In genomic region chr3:179606534-179607085, GRCh38 we compare ENCODE assay signal across 10 cellular contexts. TPM values are rescaled to one million over a fixed set of nuclear protein-coding genes. Genes with fewer than 3 reads are reported as not detected.
DNase-seq lines count a peak whose midpoint lies in the region; ATAC-seq and TF ChIP-seq lines count a peak whose summit lies in the region.
"Had no signal": no experiment of that assay in that cellular context is flagged by ENCODE, and none has a peak within 500 bp of the region (broad histone marks: within the 10 kb centered on the region; RNA-seq: fewer than 3 reads in every experiment).

No MANE protein-coding gene starts in this region.

- H3K9me2 ChIP-seq in MM.1S (replicated peaks; ENCODE audit: insufficient read depth, low read length) (no peaks in the 10 kb centered on the region), PC-3 (replicated peaks; ENCODE audit: low read length) (no peaks in the 10 kb centered on the region)

- TF ChIP-seq CTCF in MM.1S (IDR thresholded peaks at IDR 0.05; ENCODE audit: low read length) (no peak), retinal pigment epithelial cell (conservative IDR thresholded peaks at IDR 0.05; ENCODE audit: low read depth, low read length) (no peak), PC-3 (conservative IDR thresholded peaks at IDR 0.05; ENCODE audit: low read depth, low read length) (no peak), left lung (IDR thresholded peaks at IDR 0.05) (no peak)

- H2AFZ ChIP-seq in MM.1S (ENCODE audit: low read length) (no peak overlapping the region), PC-3 (ENCODE audit: low read length) (no peak overlapping the region)
- H2AFZ ChIP-seq: hepatocyte had no signal

- H3K4me1 ChIP-seq in MM.1S (ENCODE audit: low read length) (peaks cover 29% of the 10 kb centered on the region), PC-3 (ENCODE audit: insufficient read depth, low read length) (peaks cover 13% of the 10 kb centered on the region), left lung (peaks cover 12 to 47% of the 10 kb centered on the region in 2 donors)

- peaks cover 12 to 19% of the 10 kb centered on the region in 2 donors for H3K36me3 Mint-ChIP-seq in activated T-cell treated with anti-CD3 and anti-CD28 coated beads, Interleukin-2, amount 50 U/mL, for 72 hours (ENCODE audit: insufficient read depth in 2 of 2)
- peaks cover 2% of the 10 kb centered on the region for H3K36me3 Mint-ChIP-seq in activated naive CD8-positive, alpha-beta T cell

- no peak for DNase-seq in activated T-cell treated with anti-CD3 and anti-CD28 coated beads, Interleukin-2, amount 50 U/mL, for 72 hours
- DNase-seq in activated T-cell treated with anti-CD3 and anti-CD28 coated beads, Interleukin-2, amount 50 U/mL, for 1 hour, result no peak
- DNase-seq in MM.1S, result no peak
- peak; percentile 47 for DNase-seq in retinal pigment epithelial cell (ENCODE audit: low read depth)
- DNase-seq in HPDE6-E6E7 (ENCODE audit: extremely low spot score), result no peak
- DNase-seq in PC-3, result no peak
- DNase-seq in left lung, result no peak
- DNase-seq: NCI-H524 treated with DMSO at 0.1 percent for 48 hours had no signal

- no peaks in the 10 kb centered on the region for H3K9me3 ChIP-seq in MM.1S (replicated peaks; ENCODE audit: insufficient read depth, low read length)
- no peaks in the 10 kb centered on the region for H3K9me3 ChIP-seq in PC-3 (ENCODE audit: low read length)
- H3K9me3 ChIP-seq in left lung, result no peaks in the 10 kb centered on the region

- no peaks in the 10 kb centered on the region for H3K27me3 Mint-ChIP-seq in activated T-cell treated with anti-CD3 and anti-CD28 coated beads, Interleukin-2, amount 50 U/mL, for 72 hours (ENCODE audit: low read depth)
- no peaks in the 10 kb centered on the region for H3K27me3 Mint-ChIP-seq in activated naive CD8-positive, alpha-beta T cell

- BruUV-seq in PC-3 (replicated peaks; lab: Mats Ljungman, UMichigan), result no TSS peak

- H3K27ac ChIP-seq in MM.1S (ENCODE audit: low read length) (no peak overlapping the region), PC-3 (ENCODE audit: low read length) (no peak overlapping the region), left lung (no peak overlapping the region)
- H3K27ac ChIP-seq: hepatocyte had no signal

- H3K79me2 ChIP-seq in MM.1S (ENCODE audit: low read length), result peaks cover 86% of the 10 kb centered on the region
- peaks cover 76% of the 10 kb centered on the region for H3K79me2 ChIP-seq in PC-3 (ENCODE audit: low read length)

- H3K27me3 ChIP-seq in MM.1S (replicated peaks; ENCODE audit: insufficient read depth, low read length) (no peaks in the 10 kb centered on the region), PC-3 (ENCODE audit: low read length) (no peaks in the 10 kb centered on the region), left lung (no peaks in the 10 kb centered on the region)
- H3K27me3 ChIP-seq: hepatocyte had no signal

- H3K27ac Mint-ChIP-seq in activated T-cell treated with anti-CD3 and anti-CD28 coated beads, Interleukin-2, amount 50 U/mL, for 72 hours, result peak overlapping the region; percentile 94
- H3K27ac Mint-ChIP-seq in activated naive CD8-positive, alpha-beta T cell, result peak overlapping the region; percentile 74

- no peaks in the 10 kb centered on the region; the same call in 1 of the 2 replicates for H3K36me3 ChIP-seq in MM.1S (replicated peaks; ENCODE audit: insufficient read depth, low read length)
- H3K36me3 ChIP-seq in PC-3 (ENCODE audit: low read depth, low read length), result peaks cover 8% of the 10 kb centered on the region; the same call in 1 of the 2 replicates
- H3K36me3 ChIP-seq in left lung, result peaks cover 3 to 11% of the 10 kb centered on the region in 2 donors

- H3F3A ChIP-seq in MM.1S (ENCODE audit: insufficient read depth, low read length) (peaks cover 6% of the 10 kb centered on the region; the same call in 1 of the 2 replicates), PC-3 (ENCODE audit: low read length, unreplicated experiment) (no peaks in the 10 kb centered on the region)

- intact Hi-C loops in PC-3 (cut with micrococcal nuclease), result no loop called here
- intact Hi-C loops in left lung (cut with DNase I), result no loop called here

- H3K9me3 Mint-ChIP-seq in activated T-cell treated with anti-CD3 and anti-CD28 coated beads, Interleukin-2, amount 50 U/mL, for 72 hours, result no peaks in the 10 kb centered on the region
- H3K9me3 Mint-ChIP-seq in activated naive CD8-positive, alpha-beta T cell (ENCODE audit: low read depth), result no peaks in the 10 kb centered on the region

- H3K4me3 Mint-ChIP-seq in activated T-cell treated with anti-CD3 and anti-CD28 coated beads, Interleukin-2, amount 50 U/mL, for 72 hours, result peak overlapping the region; percentile 29 to 37
- peak overlapping the region; percentile 99 for H3K4me3 Mint-ChIP-seq in activated naive CD8-positive, alpha-beta T cell

- CTCF ChIA-PET in PC-3 (lab: Charles Lee), result no interaction called here

- POLR2A ChIA-PET in PC-3 (lab: Charles Lee; ENCODE audit: unreplicated experiment), result interaction anchor here (0.6 kb wide), 1 partner anchor 44 kb away, joined by 9 read pairs; no protein-coding TSS in a partner anchor

- H4K20me1 ChIP-seq in MM.1S (ENCODE audit: insufficient read depth, low read length) (no peaks in the 10 kb centered on the region), PC-3 (ENCODE audit: low read length) (no peaks in the 10 kb centered on the region)

- peak overlapping the region; percentile 3; the same call in 1 of the 2 replicates for H3K4me2 ChIP-seq in MM.1S (ENCODE audit: low read depth, low read length)
- no peak overlapping the region for H3K4me2 ChIP-seq in PC-3 (ENCODE audit: low read length)

- ATAC-seq in activated T-cell treated with anti-CD3 and anti-CD28 coated beads, Interleukin-2, amount 50 U/mL, for 72 hours (replicated peaks in 1 of 2), result no peak
- no peak for ATAC-seq in PC-3
- ATAC-seq in left lung, result no peak

- H3K9ac ChIP-seq in MM.1S (ENCODE audit: low read length), result no peak overlapping the region
- H3K9ac ChIP-seq in PC-3 (ENCODE audit: low read length), result no peak overlapping the region

- H3K4me3 ChIP-seq in MM.1S (ENCODE audit: low read length), result no peak overlapping the region
- H3K4me3 ChIP-seq in retinal pigment epithelial cell (ENCODE audit: low read length), result no peak overlapping the region
- no peak overlapping the region for H3K4me3 ChIP-seq in PC-3 (ENCODE audit: low read length)
- no peak overlapping the region for H3K4me3 ChIP-seq in left lung
- H3K4me3 ChIP-seq: hepatocyte had no signal

- H3K4me1 Mint-ChIP-seq in activated T-cell treated with anti-CD3 and anti-CD28 coated beads, Interleukin-2, amount 50 U/mL, for 72 hours (ENCODE audit: low read depth), result peaks cover 61% of the 10 kb centered on the region
- H3K4me1 Mint-ChIP-seq in activated naive CD8-positive, alpha-beta T cell (ENCODE audit: low read depth), result peaks cover 46% of the 10 kb centered on the region

RNA-seq across cellular contexts. Expression of gene NDUFB5, which starts 2.0 kb away (rescaled TPM):
- total RNA-seq in activated T-cell treated with anti-CD3 and anti-CD28 coated beads, Interleukin-2, amount 50 U/mL, for 72 hours, result 100 to 1,000 TPM; 114 to 133 TPM
- total RNA-seq in PC-3 (2014; rRNA removed) (125 and 126 TPM in 2 replicates), left lung (100 to 1,000 TPM in 1 of 2 donors, 10 to 100 TPM in 1; 79.1 to 111 TPM)

RNA-seq across cellular contexts. Expression of gene MRPL47, which starts 2.2 kb away (rescaled TPM):
- total RNA-seq in activated T-cell treated with anti-CD3 and anti-CD28 coated beads, Interleukin-2, amount 50 U/mL, for 72 hours, result 10 to 100 TPM; 39.7 to 47.2 TPM
- total RNA-seq in PC-3 (2014; rRNA removed), result 68.0 and 77.0 TPM in 2 replicates
- 10 to 100 TPM; 27.7 to 33.4 TPM for total RNA-seq in left lung

RNA-seq across cellular contexts. Expression of gene ACTL6A, which starts 43.9 kb away (rescaled TPM):
- total RNA-seq in activated T-cell treated with anti-CD3 and anti-CD28 coated beads, Interleukin-2, amount 50 U/mL, for 72 hours, result 10 to 100 TPM; 77.5 to 79.2 TPM
- total RNA-seq in PC-3 (2014; rRNA removed) (102 and 105 TPM in 2 replicates), left lung (10 to 100 TPM; 33.6 to 43.8 TPM)

RNA-seq across cellular contexts. Expression of gene USP13, which starts 46.2 kb away (rescaled TPM):
- 10 to 100 TPM in 1 of 2 donors, 1 to 10 TPM in 1; 8.1 to 12.4 TPM for total RNA-seq in activated T-cell treated with anti-CD3 and anti-CD28 coated beads, Interleukin-2, amount 50 U/mL, for 72 hours
- total RNA-seq in PC-3 (2014; rRNA removed), result 14.8 and 18.0 TPM in 2 replicates
- total RNA-seq in left lung, result 10 to 100 TPM; 16.3 to 23.8 TPM
